3 cellular contexts compared by ENCODE assay signal in the genomic region with DNA sequence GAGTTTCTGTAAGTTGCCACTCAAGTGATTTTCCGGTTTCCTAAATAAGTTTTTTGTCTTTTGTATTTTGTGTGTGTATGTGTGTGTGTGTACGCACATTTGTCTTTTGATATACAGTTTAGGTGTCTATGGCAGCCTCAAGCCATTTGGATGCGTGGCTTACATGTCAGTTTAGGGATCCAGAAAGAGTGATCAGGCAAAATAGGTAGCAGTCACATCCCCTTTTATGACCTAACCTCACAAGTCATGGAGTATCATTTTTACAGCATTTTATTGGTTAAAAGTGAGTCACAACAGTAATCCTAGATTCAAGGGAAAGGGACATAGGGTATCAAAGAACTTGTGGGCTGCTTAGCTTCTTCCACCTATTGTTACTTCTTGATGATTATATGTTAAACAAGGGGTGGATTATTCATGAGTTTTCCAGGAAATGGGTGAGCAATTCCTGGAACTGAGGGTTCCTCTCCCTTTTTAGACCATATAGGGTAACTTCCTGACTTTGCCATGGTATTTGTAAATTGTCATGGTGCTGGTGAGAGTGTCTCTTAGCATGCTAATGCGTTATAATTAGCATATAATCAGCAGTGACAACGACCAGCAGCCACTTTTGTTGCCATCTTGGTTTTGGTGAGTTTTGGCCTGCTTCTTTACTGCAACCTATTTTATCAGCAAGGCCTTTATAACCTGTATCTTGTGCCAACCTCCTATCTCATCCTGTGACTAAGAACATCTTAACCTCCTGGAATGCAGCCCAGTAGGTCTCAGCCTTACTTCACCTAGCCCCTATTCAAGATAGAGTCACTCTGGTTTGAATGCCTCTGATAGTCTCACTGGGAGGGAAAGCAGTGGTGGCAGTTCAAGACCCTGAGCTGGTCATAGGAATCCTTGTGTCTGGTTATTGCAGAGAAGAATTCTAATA.
TF ChIP-seq lines count a peak whose summit lies in the region.

No MANE protein-coding gene starts in this region.

TF ChIP-seq in IMR-90, 13 proteins besides CTCF, POLR2A, EP300 and RAD21:
- no peak for TF ChIP-seq BHLHE40 (IDR thresholded peaks at IDR 0.05; ENCODE audit: low read depth, low read length)

TF ChIP-seq in SK-N-SH, 30 proteins besides CTCF, POLR2A, EP300 and RAD21:
- TF ChIP-seq NFIC (IDR thresholded peaks at IDR 0.05; ENCODE audit: borderline replicate concordance): peak; percentile 82
- no peak for TF ChIP-seq TAF1 (IDR thresholded peaks at IDR 0.05; ENCODE audit: borderline replicate concordance, low read depth, low read length)
- 0 out of 2 replicates have a peak, but pooled peaks have one; percentile 12 for TF ChIP-seq TCF12 (IDR thresholded peaks at IDR 0.05)
- peak; percentile 21; the same call in 1 of the 2 replicates for TF ChIP-seq RXRA (IDR thresholded peaks at IDR 0.05; ENCODE audit: borderline replicate concordance, low read depth)

TF ChIP-seq in HepG2, 621 proteins besides CTCF, POLR2A, EP300 and RAD21:
- TF ChIP-seq, protein P1, sequence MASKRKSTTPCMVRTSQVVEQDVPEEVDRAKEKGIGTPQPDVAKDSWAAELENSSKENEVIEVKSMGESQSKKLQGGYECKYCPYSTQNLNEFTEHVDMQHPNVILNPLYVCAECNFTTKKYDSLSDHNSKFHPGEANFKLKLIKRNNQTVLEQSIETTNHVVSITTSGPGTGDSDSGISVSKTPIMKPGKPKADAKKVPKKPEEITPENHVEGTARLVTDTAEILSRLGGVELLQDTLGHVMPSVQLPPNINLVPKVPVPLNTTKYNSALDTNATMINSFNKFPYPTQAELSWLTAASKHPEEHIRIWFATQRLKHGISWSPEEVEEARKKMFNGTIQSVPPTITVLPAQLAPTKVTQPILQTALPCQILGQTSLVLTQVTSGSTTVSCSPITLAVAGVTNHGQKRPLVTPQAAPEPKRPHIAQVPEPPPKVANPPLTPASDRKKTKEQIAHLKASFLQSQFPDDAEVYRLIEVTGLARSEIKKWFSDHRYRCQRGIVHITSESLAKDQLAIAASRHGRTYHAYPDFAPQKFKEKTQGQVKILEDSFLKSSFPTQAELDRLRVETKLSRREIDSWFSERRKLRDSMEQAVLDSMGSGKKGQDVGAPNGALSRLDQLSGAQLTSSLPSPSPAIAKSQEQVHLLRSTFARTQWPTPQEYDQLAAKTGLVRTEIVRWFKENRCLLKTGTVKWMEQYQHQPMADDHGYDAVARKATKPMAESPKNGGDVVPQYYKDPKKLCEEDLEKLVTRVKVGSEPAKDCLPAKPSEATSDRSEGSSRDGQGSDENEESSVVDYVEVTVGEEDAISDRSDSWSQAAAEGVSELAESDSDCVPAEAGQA (IDR thresholded peaks at IDR 0.05; ENCODE audit: low read depth): no peak
- TF ChIP-seq, protein P1 (CRISPR knock-in tag; IDR thresholded peaks at IDR 0.05; ENCODE audit: borderline replicate concordance): no peak
- TF ChIP-seq GFI1 (CRISPR knock-in tag; IDR thresholded peaks at IDR 0.05; ENCODE audit: borderline replicate concordance): no peak
- no peak for TF ChIP-seq NCOA2 (CRISPR knock-in tag; IDR thresholded peaks at IDR 0.05)
- no peak for TF ChIP-seq ZNF10 (CRISPR knock-in tag; IDR thresholded peaks at IDR 0.05; ENCODE audit: borderline replicate concordance, low read depth)
- no peak for TF ChIP-seq ZSCAN12 (CRISPR knock-in tag; IDR thresholded peaks at IDR 0.05)
- TF ChIP-seq, protein P2, sequence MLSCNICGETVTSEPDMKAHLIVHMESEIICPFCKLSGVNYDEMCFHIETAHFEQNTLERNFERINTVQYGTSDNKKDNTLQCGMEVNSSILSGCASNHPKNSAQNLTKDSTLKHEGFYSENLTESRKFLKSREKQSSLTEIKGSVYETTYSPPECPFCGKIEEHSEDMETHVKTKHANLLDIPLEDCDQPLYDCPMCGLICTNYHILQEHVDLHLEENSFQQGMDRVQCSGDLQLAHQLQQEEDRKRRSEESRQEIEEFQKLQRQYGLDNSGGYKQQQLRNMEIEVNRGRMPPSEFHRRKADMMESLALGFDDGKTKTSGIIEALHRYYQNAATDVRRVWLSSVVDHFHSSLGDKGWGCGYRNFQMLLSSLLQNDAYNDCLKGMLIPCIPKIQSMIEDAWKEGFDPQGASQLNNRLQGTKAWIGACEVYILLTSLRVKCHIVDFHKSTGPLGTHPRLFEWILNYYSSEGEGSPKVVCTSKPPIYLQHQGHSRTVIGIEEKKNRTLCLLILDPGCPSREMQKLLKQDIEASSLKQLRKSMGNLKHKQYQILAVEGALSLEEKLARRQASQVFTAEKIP (CRISPR knock-in tag; IDR thresholded peaks at IDR 0.05; ENCODE audit: borderline replicate concordance): no peak
- TF ChIP-seq, protein P3, sequence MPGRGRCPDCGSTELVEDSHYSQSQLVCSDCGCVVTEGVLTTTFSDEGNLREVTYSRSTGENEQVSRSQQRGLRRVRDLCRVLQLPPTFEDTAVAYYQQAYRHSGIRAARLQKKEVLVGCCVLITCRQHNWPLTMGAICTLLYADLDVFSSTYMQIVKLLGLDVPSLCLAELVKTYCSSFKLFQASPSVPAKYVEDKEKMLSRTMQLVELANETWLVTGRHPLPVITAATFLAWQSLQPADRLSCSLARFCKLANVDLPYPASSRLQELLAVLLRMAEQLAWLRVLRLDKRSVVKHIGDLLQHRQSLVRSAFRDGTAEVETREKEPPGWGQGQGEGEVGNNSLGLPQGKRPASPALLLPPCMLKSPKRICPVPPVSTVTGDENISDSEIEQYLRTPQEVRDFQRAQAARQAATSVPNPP (CRISPR knock-in tag; IDR thresholded peaks at IDR 0.05): no peak
- no peak for TF ChIP-seq SP140L (CRISPR knock-in tag; IDR thresholded peaks at IDR 0.05; ENCODE audit: borderline replicate concordance)
- TF ChIP-seq ZFP62 (CRISPR knock-in tag; IDR thresholded peaks at IDR 0.05): no peak
- TF ChIP-seq HDAC1 (CRISPR knock-in tag; IDR thresholded peaks at IDR 0.05): no peak
- no peak for TF ChIP-seq ZNF501 (CRISPR knock-in tag; IDR thresholded peaks at IDR 0.05)
- TF ChIP-seq TAF1 (CRISPR knock-in tag; IDR thresholded peaks at IDR 0.05): no peak
- TF ChIP-seq SIN3B (IDR thresholded peaks at IDR 0.05; ENCODE audit: low read length): no peak
- no peak for TF ChIP-seq RBM39 (IDR thresholded peaks at IDR 0.05; ENCODE audit: low read depth, low read length, poor library complexity, severe bottlenecking)
- TF ChIP-seq RXRB (CRISPR knock-in tag; IDR thresholded peaks at IDR 0.05; ENCODE audit: borderline replicate concordance): no peak
- TF ChIP-seq ZNF17 (CRISPR knock-in tag; IDR thresholded peaks at IDR 0.05): no peak
TF ChIP-seq in HepG2: peak in this region for 0.
